8 cellular contexts compared by ENCODE assay signal in the genomic region with DNA sequence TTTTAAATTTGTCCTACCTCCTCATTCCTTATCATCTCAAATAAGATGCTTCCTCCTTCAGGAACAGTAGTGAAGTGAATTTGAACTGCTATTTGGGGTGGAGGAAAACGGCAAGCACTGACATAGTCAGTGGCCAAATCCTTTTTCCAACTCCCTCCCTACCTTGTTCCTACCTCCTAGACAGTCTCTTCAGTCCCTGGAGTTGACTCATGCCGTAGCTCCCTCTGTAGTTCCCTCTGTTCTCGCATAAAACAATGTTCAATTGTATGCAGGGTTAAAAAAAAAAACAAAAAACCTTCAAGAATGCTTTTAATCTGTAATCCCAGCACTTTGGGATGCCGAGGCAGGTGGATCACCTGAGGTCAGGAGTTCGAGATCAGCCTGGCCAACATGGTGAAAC. TPM values are rescaled to one million over a fixed set of nuclear protein-coding genes. Genes with fewer than 3 reads are reported as not detected.
DNase-seq lines count a peak whose midpoint lies in the region; ATAC-seq and TF ChIP-seq lines count a peak whose summit lies in the region.

No MANE protein-coding gene starts in this region.

- no peak for ATAC-seq in naive thymus-derived CD4-positive, alpha-beta T cell
- ATAC-seq in GM19035 (IDR thresholded peaks at IDR 0.05; ENCODE audit: unreplicated experiment) (no peak), GM18517 (IDR thresholded peaks at IDR 0.05; ENCODE audit: unreplicated experiment) (no peak)

- peak overlapping the region; percentile 82 for H3K4me3 ChIP-seq in BLaER1
- H3K4me3 ChIP-seq in HUES64 (ENCODE audit: low read length) = peak overlapping the region; percentile 73
- peak overlapping the region; percentile 21 for H3K4me3 ChIP-seq in naive thymus-derived CD4-positive, alpha-beta T cell (ENCODE audit: low read length)

- H3K4me1 ChIP-seq in BLaER1 (peaks cover 25% of the 10 kb centered on the region), HUES64 (ENCODE audit: insufficient read depth, low read length) (peaks cover 14% of the 10 kb centered on the region; the same call in 1 of the 2 replicates)
- H3K4me1 ChIP-seq in naive thymus-derived CD4-positive, alpha-beta T cell (ENCODE audit: control insufficient read depth in 2 of 2, insufficient read depth in 2 of 2, low read length in 2 of 2) = peaks cover 21 to 24% of the 10 kb centered on the region in 2 donors

- no peak for TF ChIP-seq CTCF in brain (conservative IDR thresholded peaks at IDR 0.05)

- peaks cover 67% of the 10 kb centered on the region for H3K4me1 Mint-ChIP-seq in brain
- H3K4me1 Mint-ChIP-seq in naive thymus-derived CD4-positive, alpha-beta T cell = peaks cover 49 to 71% (median 64%) of the 10 kb centered on the region in 7 donors

- peaks cover 20% of the 10 kb centered on the region for H3K27me3 Mint-ChIP-seq in brain
- peaks cover 0 to 5% (median 0%) of the 10 kb centered on the region in 5 donors for H3K27me3 Mint-ChIP-seq in naive thymus-derived CD4-positive, alpha-beta T cell

- H3K4me3 Mint-ChIP-seq in brain = peak overlapping the region; percentile 74 to 99 (median 93)
- H3K4me3 Mint-ChIP-seq in naive thymus-derived CD4-positive, alpha-beta T cell = peak overlapping the region; percentile 49 to 97 (median 64)

- H3K36me3 ChIP-seq in BLaER1 (peaks cover 42% of the 10 kb centered on the region), HUES64 (ENCODE audit: insufficient read depth, low read length) (peaks cover 28% of the 10 kb centered on the region)
- peaks cover 0 to 8% (median 0%) of the 10 kb centered on the region in 3 experiments for H3K36me3 ChIP-seq in naive thymus-derived CD4-positive, alpha-beta T cell (ENCODE audit: control insufficient read depth in 2 of 3, insufficient read depth in 3 of 3, low read length in 3 of 3)

- H3K9me3 ChIP-seq in BLaER1 (no peaks in the 10 kb centered on the region), HUES64 (ENCODE audit: insufficient read depth, low read depth, low read length) (no peaks in the 10 kb centered on the region)
- H3K9me3 ChIP-seq in naive thymus-derived CD4-positive, alpha-beta T cell (ENCODE audit: control insufficient read depth in 2 of 3, low read length in 3 of 3) = no peaks in the 10 kb centered on the region

- POLR2A ChIA-PET in naive thymus-derived CD4-positive, alpha-beta T cell (lab: Charles Lee) = interaction anchor here (1.1 kb wide), 1 partner anchor 79 kb away, joined by 3 read pairs; no protein-coding TSS in a partner anchor

- CTCF ChIA-PET in naive thymus-derived CD4-positive, alpha-beta T cell (lab: Charles Lee) = interaction anchor here (0.6 kb wide), 1 partner anchor 14 kb away, joined by 3 read pairs; no protein-coding TSS in a partner anchor

- H4K20me1 ChIP-seq in BLaER1 = peaks cover 24% of the 10 kb centered on the region; the same call in 1 of the 2 replicates

- peaks cover 47% of the 10 kb centered on the region for H3K36me3 Mint-ChIP-seq in brain
- H3K36me3 Mint-ChIP-seq in naive thymus-derived CD4-positive, alpha-beta T cell = peaks cover 8 to 38% (median 25%) of the 10 kb centered on the region in 5 donors

- H3K27ac ChIP-seq in BLaER1 (no peak overlapping the region), HUES64 (ENCODE audit: low read depth, low read length) (no peak overlapping the region)
- no peak overlapping the region for H3K27ac ChIP-seq in naive thymus-derived CD4-positive, alpha-beta T cell (ENCODE audit: low read depth, low read length)

- H3K4me2 ChIP-seq in BLaER1 = peak overlapping the region; percentile 87

- intact Hi-C loops in naive thymus-derived CD4-positive, alpha-beta T cell (cut with micrococcal nuclease) = loop anchor here (10.0 kb wide), 2 partner anchors 1870 to 1990 kb away; a partner anchor contains a TSS

- 60% methylated on average over 5 of the region's 5 CpGs for WGBS in HUES64

- peak overlapping the region; percentile 33 to 85 (median 75) for H3K27ac Mint-ChIP-seq in brain
- H3K27ac Mint-ChIP-seq in naive thymus-derived CD4-positive, alpha-beta T cell = peak overlapping the region in 5 of 9 donors; percentile 24 to 66 (median 64)

- no peak for DNase-seq in naive thymus-derived CD4-positive, alpha-beta T cell
- no peak for DNase-seq in 8988T
- DNase-seq in stimulated activated CD4-positive, alpha-beta T cell treated with anti-CD3 and anti-CD28 coated beads, Interleukin-4, amount 100 ng/mL, for 4 hours = no peak

- peaks cover 0 to 4% (median 0%) of the 10 kb centered on the region in 5 experiments for H3K9me3 Mint-ChIP-seq in brain
- H3K9me3 Mint-ChIP-seq in naive thymus-derived CD4-positive, alpha-beta T cell = no peaks in the 10 kb centered on the region

- no peaks in the 10 kb centered on the region for H3K27me3 ChIP-seq in BLaER1
- H3K27me3 ChIP-seq in HUES64 (ENCODE audit: insufficient read depth, low read length) = peaks cover 4% of the 10 kb centered on the region; the same call in 1 of the 2 replicates
- H3K27me3 ChIP-seq in naive thymus-derived CD4-positive, alpha-beta T cell (ENCODE audit: control insufficient read depth in 2 of 2, insufficient read depth in 2 of 2, low read length in 2 of 2) = no peaks in the 10 kb centered on the region

- H3K9ac ChIP-seq in BLaER1 (no peak overlapping the region), HUES64 (ENCODE audit: low read depth, low read length) (no peak overlapping the region)

RNA-seq across cellular contexts. Expression of a gene that starts 1.4 kb away (rescaled TPM):
- 8.4 TPM for polyA plus RNA-seq in HUES64 (2013, experiment 1 of 2)
- 8.6 TPM for polyA plus RNA-seq in HUES64 (2013, experiment 2 of 2)
- 3.3 TPM for polyA plus RNA-seq in brain (ENCODE audit: insufficient read depth, low read depth, low replicate concordance)
- total RNA-seq in naive thymus-derived CD4-positive, alpha-beta T cell = 10 to 100 TPM; 38.4 to 51.7 (median 48.0) TPM
- polyA plus RNA-seq in naive thymus-derived CD4-positive, alpha-beta T cell = 10 to 100 TPM; 18.8 to 22.8 TPM

RNA-seq across cellular contexts. Expression of a gene that starts 29.0 kb away (rescaled TPM):
- polyA plus RNA-seq in HUES64 (2013, experiment 1 of 2) = 3.3 TPM
- polyA plus RNA-seq in HUES64 (2013, experiment 2 of 2) = 2.6 TPM
- 7.6 TPM for polyA plus RNA-seq in brain (ENCODE audit: insufficient read depth, low read depth, low replicate concordance)
- 10 to 100 TPM; 12.0 to 21.5 (median 17.7) TPM for total RNA-seq in naive thymus-derived CD4-positive, alpha-beta T cell
- 1 to 10 TPM; 3.6 to 6.0 TPM for polyA plus RNA-seq in naive thymus-derived CD4-positive, alpha-beta T cell

Comparison
In these comparisons a context has a peak if more than half of its experiments do, and no peak if none do; other contexts are left out.
1. H3K4me3 ChIP-seq: peak in every context shown above with its lines; median percentile 82 in BLaER1; 73 in HUES64; 21 in naive thymus-derived CD4-positive, alpha-beta T cell.